ENCODE assay signal across 7 cellular contexts in the genomic region with DNA sequence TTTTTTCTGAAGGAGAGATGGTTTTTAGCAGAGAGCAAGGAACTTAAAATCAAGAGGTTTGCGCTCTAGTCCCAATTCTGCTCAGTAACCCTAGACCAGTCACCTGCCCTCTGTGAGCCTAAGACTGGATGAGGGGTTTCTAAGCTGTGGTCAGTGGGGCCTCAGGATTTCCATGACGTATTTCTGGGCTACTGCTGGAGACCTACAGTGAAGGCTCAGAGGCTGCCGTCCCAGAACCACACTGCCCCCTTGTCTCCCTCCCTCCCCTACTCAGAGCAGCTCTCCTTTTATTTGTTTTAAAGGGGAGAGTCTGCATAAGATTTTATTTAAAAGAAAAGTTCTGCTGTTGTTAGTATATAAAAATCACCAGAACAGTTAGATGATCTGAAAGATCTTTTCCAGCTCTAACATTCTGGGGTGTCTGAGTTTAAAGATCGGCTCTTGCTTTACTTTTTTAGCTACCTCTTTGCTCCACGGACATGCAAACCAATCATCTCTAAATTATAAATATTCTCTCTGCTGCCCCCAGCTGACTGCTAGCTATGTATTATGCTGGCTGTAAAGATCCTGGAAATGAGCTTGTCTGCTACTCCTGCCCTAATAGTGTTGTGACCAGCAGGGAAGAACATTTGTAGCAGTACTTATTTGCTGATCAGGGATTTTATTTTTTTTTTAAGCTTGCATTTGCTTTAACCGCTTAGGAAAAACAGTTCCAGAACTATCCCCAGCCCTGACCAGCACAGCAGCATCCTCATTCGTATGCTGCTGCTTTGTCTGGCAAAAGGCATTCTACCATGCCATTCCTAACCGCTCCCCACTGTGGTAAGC. TPM values are rescaled to one million over a fixed set of nuclear protein-coding genes. Genes with fewer than 3 reads are reported as not detected.
A peak's percentile ranks its signal among the peaks of the same experiment; 100 is the strongest.
DNase-seq lines count a peak whose midpoint lies in the region; ATAC-seq and TF ChIP-seq lines count a peak whose summit lies in the region.

No MANE protein-coding gene starts in this region.

- no peaks in the 10 kb centered on the region for H3K36me3 ChIP-seq in mucosa of descending colon (ENCODE audit: low read depth)
- H3K36me3 ChIP-seq in esophagus squamous epithelium, result no peaks in the 10 kb centered on the region

- TF ChIP-seq POLR2A in esophagus squamous epithelium (IDR thresholded peaks at IDR 0.05), result no peak

- no peak overlapping the region for H3K4me3 ChIP-seq in mucosa of descending colon
- H3K4me3 ChIP-seq in esophagus squamous epithelium, result peak overlapping the region in 2 of 4 donors; percentile 18 to 39

- TF ChIP-seq CTCF in GM10248 (IDR thresholded peaks at IDR 0.05; ENCODE audit: control extremely low read depth, extremely low read depth, low read depth, missing control alignments) (peak; percentile 42), mucosa of descending colon (IDR thresholded peaks at IDR 0.05) (no peak), esophagus squamous epithelium (IDR thresholded peaks at IDR 0.05) (peak in 3 of 6 experiments; percentile 9 to 41 (median 31))

- intact Hi-C loops in mucosa of descending colon (cut with DNase I, micrococcal nuclease) (loop anchor here in 1 of 2 donors (10.0 kb wide), 1 partner anchor 227 kb away; no protein-coding TSS in a partner anchor), esophagus squamous epithelium (cut with DNase I) (no loop called here)

- DNase-seq in GM10248 (ENCODE audit: extremely low spot score), result no peak
- peak; percentile 67 for DNase-seq in RKO (ENCODE audit: low spot score)
- DNase-seq in dermis blood vessel endothelial cell, result peak; percentile 65
- peak in 1 of 3 donors; percentile 52 for DNase-seq in mucosa of descending colon
- DNase-seq in esophagus squamous epithelium (lab: John Stamatoyannopoulos, UW), result no peak

- H3K9me3 ChIP-seq in mucosa of descending colon, result no peaks in the 10 kb centered on the region
- no peaks in the 10 kb centered on the region for H3K9me3 ChIP-seq in esophagus squamous epithelium

- ATAC-seq in HG03520 (IDR thresholded peaks at IDR 0.05; ENCODE audit: unreplicated experiment) (peak; percentile 50), mucosa of descending colon (peak; percentile 58), HG02970 (IDR thresholded peaks at IDR 0.05; ENCODE audit: low FRiP score, unreplicated experiment) (no peak)

- 39 to 44% methylated on average over 8 of the region's 8 CpGs for WGBS in esophagus squamous epithelium, 2 donors

- no peak overlapping the region for H3K27ac ChIP-seq in esophagus squamous epithelium

- H3K4me1 ChIP-seq in mucosa of descending colon (ENCODE audit: low read depth) (no peaks in the 10 kb centered on the region), esophagus squamous epithelium (peaks cover 0 to 16% (median 5%) of the 10 kb centered on the region in 3 donors)

- POLR2A ChIA-PET in GM10248 (lab: Yijun Ruan, JAX), result no interaction called here

- CTCF ChIA-PET in GM10248 (lab: Yijun Ruan, JAX), result interaction anchor here (0.7 to 7.5 kb wide), 19 partner anchors 9 to 323 kb away, joined by 3 to 82 read pairs (median 3); partner anchors contain the start of gene NDUFB4

- no peaks in the 10 kb centered on the region for H3K27me3 ChIP-seq in esophagus squamous epithelium

RNA-seq across cellular contexts. Expression of gene NDUFB4, which starts 28.6 kb away (rescaled TPM):
- total RNA-seq in dermis blood vessel endothelial cell (21.3 and 52.5 TPM in 2 replicates), mucosa of descending colon (100 to 1,000 TPM; 142 to 182 (median 157) TPM), esophagus squamous epithelium (100 to 1,000 TPM in 3 of 4 donors, 10 to 100 TPM in 1; 81.4 to 197 (median 119) TPM)

Comparison
In these comparisons a context has a peak if more than half of its experiments do, and no peak if none do; other contexts are left out.
1. DNase-seq: peak in RKO (single experiment) and dermis blood vessel endothelial cell (single experiment); none in GM10248 (single experiment) and esophagus squamous epithelium (single experiment).